8 cellular contexts compared by ENCODE assay signal in genomic region chr12:57583008-57583831, GRCh38. TPM values are rescaled to one million over a fixed set of nuclear protein-coding genes. Genes with fewer than 3 reads are reported as not detected.
DNase-seq lines count a peak whose midpoint lies in the region; ATAC-seq and TF ChIP-seq lines count a peak whose summit lies in the region.

No MANE protein-coding gene starts in this region.

- no TSS peak for BruUV-seq in A673 (replicated peaks; lab: Mats Ljungman, UMichigan)

- no peak overlapping the region for H3K4me2 ChIP-seq in hepatocyte

- CTCF ChIA-PET in A673 (lab: Charles Lee): interaction anchor here (0.5 to 1.6 kb wide), 20 partner anchors 8 to 154 kb away, joined by 3 to 13 read pairs (median 4); partner anchors contain the start of genes B4GALNT1 and OS9

- H3K36me3 ChIP-seq in A673 (ENCODE audit: insufficient read depth, low read length, poor library complexity, severe bottlenecking) (no peaks in the 10 kb centered on the region), hepatocyte (replicated peaks; ENCODE audit: insufficient read depth, low read depth) (no peaks in the 10 kb centered on the region), gastrocnemius medialis (no peaks in the 10 kb centered on the region)

- H2AFZ ChIP-seq in hepatocyte: no peak overlapping the region

- POLR2A ChIA-PET in A673 (lab: Charles Lee; ENCODE audit: low non-redundant PET): no interaction called here

- intact Hi-C loops in A673 (cut with micrococcal nuclease; ENCODE audit: unreplicated experiment) (loop anchor here (1.0 to 5.0 kb wide), 2 partner anchors 38 to 144 kb away; no protein-coding TSS in a partner anchor), gastrocnemius medialis (cut with DNase I; ENCODE audit: low total_unique reads) (loop anchor here (1.0 to 10.0 kb wide), 3 partner anchors 38 to 322 kb away; partner anchors contain the start of gene B4GALNT1)

- DNase-seq in A673 (ENCODE audit: low spot score) (peak; percentile 91), NCI-H1930 (lab: John Stamatoyannopoulos, UW) (peak; percentile 66 to 69), T-helper 2 cell (peak in 4 of 5 experiments; percentile 43 to 81 (median 57)), anterior cingulate cortex (lab: John Stamatoyannopoulos, UW) (peak in 47 of 58 donors; percentile 4 to 77 (median 37)), hepatocyte (ENCODE audit: low spot score) (peak; percentile 91), gastrocnemius medialis (peak; percentile 39 to 48)

- H3K27me3 ChIP-seq in A673 (replicated peaks; ENCODE audit: insufficient read depth, low read depth, low read length, poor library complexity): peaks cover 4% of the 10 kb centered on the region
- H3K27me3 ChIP-seq in hepatocyte: peaks cover 37% of the 10 kb centered on the region
- no peaks in the 10 kb centered on the region for H3K27me3 ChIP-seq in gastrocnemius medialis

- WGBS in hepatocyte (ENCODE audit: low lambda C conversion rate, missing lambda C conversion rate): 52% methylated on average over 13 of the region's 13 CpGs

- no peaks in the 10 kb centered on the region for H3K4me1 ChIP-seq in A673 (ENCODE audit: insufficient read depth, low read length, poor library complexity, severe bottlenecking)
- H3K4me1 ChIP-seq in hepatocyte (ENCODE audit: insufficient read depth): peaks cover 12% of the 10 kb centered on the region
- no peaks in the 10 kb centered on the region for H3K4me1 ChIP-seq in gastrocnemius medialis

- peak; percentile 98 for TF ChIP-seq CTCF in A673 (conservative IDR thresholded peaks at IDR 0.05; ENCODE audit: low read depth, low read length)
- peak; percentile 93 for TF ChIP-seq CTCF in hepatocyte (IDR thresholded peaks at IDR 0.05; ENCODE audit: poor library complexity)
- TF ChIP-seq CTCF in gastrocnemius medialis (IDR thresholded peaks at IDR 0.05 in 4 of 5, conservative IDR thresholded peaks at IDR 0.05 in 1 of 5): peak; percentile 83 to 91 (median 86)

- TF ChIP-seq POLR2A in gastrocnemius medialis (IDR thresholded peaks at IDR 0.05): no peak

- H3K9me3 ChIP-seq in A673 (ENCODE audit: low read depth, low read length, poor library complexity, severe bottlenecking): no peaks in the 10 kb centered on the region
- no peaks in the 10 kb centered on the region for H3K9me3 ChIP-seq in hepatocyte (ENCODE audit: low read depth)
- H3K9me3 ChIP-seq in gastrocnemius medialis: no peaks in the 10 kb centered on the region

- in situ Hi-C loops in gastrocnemius medialis (cut with MboI; ENCODE audit: low sequenced_read_pairs in 4 of 4): loop anchor here in 1 of 4 donors (5.0 kb wide), 1 partner anchor 44 kb away; no protein-coding TSS in a partner anchor

- ATAC-seq in GM18511 (IDR thresholded peaks at IDR 0.05; ENCODE audit: unreplicated experiment) (peak; percentile 96), HG02970 (IDR thresholded peaks at IDR 0.05; ENCODE audit: low FRiP score, unreplicated experiment) (peak; percentile 88), gastrocnemius medialis (peak; percentile 92 to 99)

- no peaks in the 10 kb centered on the region for H3K9me2 ChIP-seq in hepatocyte (replicated peaks; ENCODE audit: insufficient read depth)

- no peak overlapping the region for H3K4me3 ChIP-seq in A673 (ENCODE audit: low read depth, low read length, poor library complexity, severe bottlenecking)
- no peak overlapping the region for H3K4me3 ChIP-seq in hepatocyte
- no peak overlapping the region for H3K4me3 ChIP-seq in gastrocnemius medialis

- H3K27ac ChIP-seq in A673 (ENCODE audit: low read depth, low read length, poor library complexity, severe bottlenecking) (no peak overlapping the region), hepatocyte (no peak overlapping the region), gastrocnemius medialis (no peak overlapping the region)

- no peaks in the 10 kb centered on the region for H3K79me2 ChIP-seq in hepatocyte

- no peaks in the 10 kb centered on the region for H4K20me1 ChIP-seq in hepatocyte (ENCODE audit: insufficient read depth, poor library complexity, severe bottlenecking)

RNA-seq across cellular contexts. Expression of gene PIP4K2C, which starts 7.8 kb away (rescaled TPM):
- total RNA-seq in A673 (2021) (34.9 and 35.4 TPM in 2 replicates), hepatocyte (30.0 and 41.6 TPM in 2 replicates), gastrocnemius medialis (10 to 100 TPM; 11.2 to 22.0 (median 14.6) TPM)
- polyA plus RNA-seq in hepatocyte: 32.3 and 34.2 TPM in 2 replicates

RNA-seq across cellular contexts. Expression of gene DTX3, which starts 21.4 kb away (rescaled TPM):
- total RNA-seq in A673 (2021) (61.7 and 65.9 TPM in 2 replicates), hepatocyte (17.7 and 19.9 TPM in 2 replicates), gastrocnemius medialis (10 to 100 TPM in 1 of 4 donors, 1 to 10 TPM in 3; 3.5 to 13.8 (median 6.8) TPM)
- 31.2 and 42.9 TPM in 2 replicates for polyA plus RNA-seq in hepatocyte

RNA-seq across cellular contexts. Expression of gene ARHGEF25, which starts 28.0 kb away (rescaled TPM):
- total RNA-seq in A673 (2021) (20.9 and 32.5 TPM in 2 replicates), hepatocyte (9.0 and 12.6 TPM in 2 replicates), gastrocnemius medialis (1 to 10 TPM; 1.9 to 3.3 (median 2.4) TPM)
- polyA plus RNA-seq in hepatocyte: 0.29 and 1.3 TPM in 2 replicates

RNA-seq across cellular contexts. Expression of gene KIF5A, which starts 33.4 kb away (rescaled TPM):
- 2.1 and 3.3 TPM in 2 replicates for total RNA-seq in A673 (2021)
- total RNA-seq in hepatocyte: 0.03 and 0.16 TPM in 2 replicates
- polyA plus RNA-seq in hepatocyte: 0.18 TPM in 2 replicates
- under 1 TPM in 2 of 4 donors, not detected in 2; 0.09 to 0.36 TPM for total RNA-seq in gastrocnemius medialis

RNA-seq across cellular contexts. Expression of gene DCTN2, which starts 36.2 kb away (rescaled TPM):
- total RNA-seq in A673 (2021) (121 and 129 TPM in 2 replicates), hepatocyte (122 and 124 TPM in 2 replicates), gastrocnemius medialis (100 to 1,000 TPM; 147 to 265 (median 177) TPM)
- polyA plus RNA-seq in hepatocyte: 110 and 112 TPM in 2 replicates

Comparison
In these comparisons a context has a peak if more than half of its experiments do, and no peak if none do; other contexts are left out.
1. DNase-seq: peak in every context shown above with its lines; median percentile 91 in A673; 91 in hepatocyte; 68 in NCI-H1930; 57 in T-helper 2 cell; 44 in gastrocnemius medialis; 37 in anterior cingulate cortex.